ENCODE assay signal across 26 cellular contexts in the genomic region with DNA sequence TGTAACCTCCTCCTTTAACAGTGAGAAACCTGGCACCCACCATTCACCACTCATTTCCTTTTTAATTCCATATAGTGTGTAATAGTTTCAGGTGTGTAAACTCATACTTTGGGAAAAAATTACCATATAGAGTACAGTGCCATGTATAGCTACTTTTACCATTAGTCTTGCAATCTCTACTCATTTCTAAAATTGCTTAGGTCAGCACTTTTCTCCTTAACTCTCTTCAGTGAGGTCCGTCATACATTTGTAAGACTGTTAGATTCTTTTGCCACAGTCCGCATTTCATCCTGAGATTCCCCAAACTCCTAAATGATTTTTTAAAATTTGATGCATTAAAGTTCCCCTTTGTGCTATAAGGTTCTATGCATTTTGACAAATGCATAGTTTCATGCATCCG.
DNase-seq lines count a peak whose midpoint lies in the region; ATAC-seq, FAIRE-seq and TF ChIP-seq lines count a peak whose summit lies in the region.
"Had no signal": no experiment of that assay in that cellular context is flagged by ENCODE, and none has a peak within 500 bp of the region (broad histone marks: within the 10 kb centered on the region; RNA-seq: fewer than 3 reads in every experiment).

No MANE protein-coding gene starts in this region.

- H3K9me1 ChIP-seq in K562 (ENCODE audit: control insufficient read depth, insufficient read depth, low read length) = no peaks in the 10 kb centered on the region

- BruUV-seq in K562 (replicated peaks; lab: Mats Ljungman, UMichigan) = no TSS peak

- H3K27me3 ChIP-seq in GM23338 (ENCODE audit: insufficient read depth) (no peaks in the 10 kb centered on the region), K562 (ENCODE audit: control insufficient read depth in 2 of 2, insufficient read depth in 2 of 2, low read length in 2 of 2) (no peaks in the 10 kb centered on the region)
- H3K27me3 ChIP-seq: BE2C, BLaER1 had no signal

- H3K27ac ChIP-seq in A549 (no peak overlapping the region), GM23338 (ENCODE audit: low read depth) (no peak overlapping the region), K562 (ENCODE audit: extremely low read depth, low read depth, low read length) (no peak overlapping the region)
- H3K27ac ChIP-seq: BLaER1 had no signal

- TF ChIP-seq RAD21 in A549 (conservative IDR thresholded peaks at IDR 0.05 in 1 of 2, IDR thresholded peaks at IDR 0.05 in 1 of 2) = no peak
- no peak for TF ChIP-seq RAD21 in K562 (CRISPR knock-in tag; conservative IDR thresholded peaks at IDR 0.05 in 1 of 2, IDR thresholded peaks at IDR 0.05 in 1 of 2)

- H3K4me3 ChIP-seq in A549 (no peak overlapping the region), GM23338 (no peak overlapping the region), K562 (no peak overlapping the region)
- H3K4me3 ChIP-seq: BLaER1, GM12878 had no signal

- H3K79me2 ChIP-seq in GM23338 (replicated peaks; ENCODE audit: insufficient read depth) (no peaks in the 10 kb centered on the region), K562 (ENCODE audit: control insufficient read depth, insufficient read depth, low read length) (no peaks in the 10 kb centered on the region)

- TF ChIP-seq POLR2A in A549 (IDR thresholded peaks at IDR 0.05; ENCODE audit: low read length) = no peak
- TF ChIP-seq POLR2A in K562 (conservative IDR thresholded peaks at IDR 0.05) = no peak

- FAIRE-seq in A549 (lab: Jason Lieb, UNC) = no peak
- FAIRE-seq in K562 (lab: Jason Lieb, UNC) = no peak
- FAIRE-seq: A204.1, GM12878, GM12892, GM18507 had no signal

- H3K4me1 Mint-ChIP-seq in GM23338 = peaks cover 23% of the 10 kb centered on the region
- H3K4me1 Mint-ChIP-seq: CD14-positive monocyte; CD4-positive, CD25-positive, alpha-beta regulatory T cell; CD8-positive, alpha-beta memory T cell had no signal

- H3K4me3 Mint-ChIP-seq in GM23338 = no peak overlapping the region
- H3K4me3 Mint-ChIP-seq: CD14-positive monocyte; CD4-positive, alpha-beta memory T cell; CD4-positive, CD25-positive, alpha-beta regulatory T cell; CD8-positive, alpha-beta memory T cell had no signal

- H3K4me2 ChIP-seq in A549 (no peak overlapping the region), GM23338 (0 out of 2 replicates have a peak overlapping the region, but pooled peaks have one; percentile 4), K562 (ENCODE audit: insufficient read depth, low read length) (no peak overlapping the region)
- H3K4me2 ChIP-seq: BLaER1 had no signal

- H3K27me3 Mint-ChIP-seq in GM23338 (ENCODE audit: insufficient read depth, low read depth, poor library complexity) = peaks cover 4% of the 10 kb centered on the region

- TF ChIP-seq EP300 in A549 (IDR thresholded peaks at IDR 0.05) (no peak), K562 (IDR thresholded peaks at IDR 0.05; ENCODE audit: low read length) (no peak)

- ATAC-seq in A549 (no peak), GM23338 (no peak), K562 (no peak), GM19463 (IDR thresholded peaks at IDR 0.05; ENCODE audit: unreplicated experiment) (no peak)
- ATAC-seq: GM12878 had no signal

- no peak overlapping the region for H3K9ac ChIP-seq in K562 (ENCODE audit: insufficient read depth in 1 of 2, low read depth in 2 of 2, low read length in 2 of 2)
- H3K9ac ChIP-seq: BLaER1 had no signal

- H3K36me3 Mint-ChIP-seq in GM23338 (ENCODE audit: low read depth) = peaks cover 21% of the 10 kb centered on the region; the same call in 2 of the 3 replicates
- H3K36me3 Mint-ChIP-seq: CD14-positive monocyte; CD4-positive, alpha-beta memory T cell; CD4-positive, CD25-positive, alpha-beta regulatory T cell; CD8-positive, alpha-beta memory T cell had no signal

- H3F3A ChIP-seq in GM23338 (replicated peaks; ENCODE audit: low read depth) = no peaks in the 10 kb centered on the region

- H3K36me3 ChIP-seq in GM23338 (ENCODE audit: insufficient read depth) = peaks cover 4% of the 10 kb centered on the region; the same call in 1 of the 2 replicates
- no peaks in the 10 kb centered on the region for H3K36me3 ChIP-seq in K562 (ENCODE audit: control insufficient read depth, insufficient read depth, low read length)
- H3K36me3 ChIP-seq: BE2C, BLaER1 had no signal

- peaks cover 15% of the 10 kb centered on the region for H3K9me3 Mint-ChIP-seq in GM23338

- H2AFZ ChIP-seq in GM23338 (no peak overlapping the region), K562 (ENCODE audit: low read depth, low read length) (no peak overlapping the region)

- no peak overlapping the region; the same call in 1 of the 2 replicates for H3K27ac Mint-ChIP-seq in GM23338
- H3K27ac Mint-ChIP-seq: CD14-positive monocyte; CD4-positive, alpha-beta memory T cell; CD4-positive, CD25-positive, alpha-beta regulatory T cell; CD8-positive, alpha-beta memory T cell had no signal

- CTCF ChIA-PET in A549 (lab: Yijun Ruan, JAX) = no interaction called here
- CTCF ChIA-PET in K562 (lab: Yijun Ruan, JAX; ENCODE audit: low intra/inter-chr PET ratio) = no interaction called here

- H3K9me3 ChIP-seq in A549 = no peaks in the 10 kb centered on the region
- H3K9me3 ChIP-seq in K562 (replicated peaks; ENCODE audit: control insufficient read depth, insufficient read depth, low read depth, low read length) = no peaks in the 10 kb centered on the region
- H3K9me3 ChIP-seq: BE2C had no signal

- H3K9me2 ChIP-seq in GM23338 (ENCODE audit: insufficient read depth) = peaks cover 6% of the 10 kb centered on the region

- intact Hi-C loops in K562 (cut with micrococcal nuclease) = no loop called here

- H3K4me1 ChIP-seq in A549 (no peaks in the 10 kb centered on the region), GM23338 (ENCODE audit: insufficient read depth) (peaks cover 14% of the 10 kb centered on the region), K562 (replicated peaks in 1 of 2; ENCODE audit: control insufficient read depth in 2 of 2, insufficient read depth in 2 of 2, low read length in 2 of 2) (no peaks in the 10 kb centered on the region)
- H3K4me1 ChIP-seq: BE2C had no signal

- DNase-seq in A549 (ENCODE audit: low read depth in 1 of 2, low spot score in 1 of 2) (no peak), GM23338 (ENCODE audit: low spot score) (no peak), K562 (ENCODE audit: extremely low read depth in 1 of 4, low spot score in 3 of 4) (no peak), ACHN (no peak)
- DNase-seq in activated effector memory CD4-positive, alpha-beta T cell treated with Interleukin-2 at 50 U/mL for 16 hours = no peak
- DNase-seq: 8988T; BE2C; C1 segment of cervical spinal cord; CD4-positive, alpha-beta memory T cell; CD4-positive, CD25-positive, alpha-beta regulatory T cell; CD8-positive, alpha-beta memory T cell; COR-L47; DMS 273 treated with DMSO at 0.1 percent for 48 hours; DMS153; DMS53; DMS79; DND-41; EL; GDM1 had no signal

- in situ Hi-C loops in K562 (cut with MboI) (no loop called here), ACHN (cut with HindIII; ENCODE audit: low pct_ligation_motif_present, low pct_unique_long_range_greater_than_20kb, low sequenced_read_pairs) (no loop called here)

- 86% methylated on average over 3 of the region's 3 CpGs for WGBS in A549 (ENCODE audit: missing lambda C conversion rate)
- WGBS in K562 (ENCODE audit: insufficient coverage, low coverage, missing lambda C conversion rate) = 8% methylated on average over 3 of the region's 3 CpGs

- POLR2A ChIA-PET in A549 (lab: Yijun Ruan, JAX) (no interaction called here), K562 (lab: Yijun Ruan, JAX) (no interaction called here)

- TF ChIP-seq CTCF in A549 (IDR thresholded peaks at IDR 0.05) (no peak), GM23338 (conservative IDR thresholded peaks at IDR 0.05; ENCODE audit: low read depth in 2 of 2) (no peak), K562 (IDR thresholded peaks at IDR 0.05 in 2 of 3, conservative IDR thresholded peaks at IDR 0.05 in 1 of 3; ENCODE audit: insufficient read depth in 2 of 3, low read depth in 1 of 3, low read length in 3 of 3) (no peak)

- no peaks in the 10 kb centered on the region for H4K20me1 ChIP-seq in GM23338 (replicated peaks; ENCODE audit: insufficient read depth)
- no peaks in the 10 kb centered on the region for H4K20me1 ChIP-seq in K562 (replicated peaks; ENCODE audit: control insufficient read depth, insufficient read depth, low read length)
- H4K20me1 ChIP-seq: BLaER1 had no signal

TF ChIP-seq in A549, 52 proteins besides CTCF, POLR2A, EP300 and RAD21 (continues in another document):
- TF ChIP-seq RCOR1 (IDR thresholded peaks at IDR 0.05; ENCODE audit: low read depth, low read length) = no peak
- TF ChIP-seq MAX (IDR thresholded peaks at IDR 0.05) = no peak
- peak; percentile 98 for TF ChIP-seq MAFK (IDR thresholded peaks at IDR 0.05; ENCODE audit: partially characterized antibody)

TF ChIP-seq in GM23338, 12 proteins besides CTCF, POLR2A, EP300 and RAD21:
- no peak for TF ChIP-seq ETS1 (IDR thresholded peaks at IDR 0.05)
- no peak for TF ChIP-seq STAT1 (IDR thresholded peaks at IDR 0.05; ENCODE audit: unreplicated experiment)

TF ChIP-seq in K562, 482 proteins besides CTCF, POLR2A, EP300 and RAD21 (continues in another document):
- no peak for TF ChIP-seq EZH2 (IDR thresholded peaks at IDR 0.05; ENCODE audit: borderline replicate concordance, low read depth, low read length)
- TF ChIP-seq, protein P1, sequence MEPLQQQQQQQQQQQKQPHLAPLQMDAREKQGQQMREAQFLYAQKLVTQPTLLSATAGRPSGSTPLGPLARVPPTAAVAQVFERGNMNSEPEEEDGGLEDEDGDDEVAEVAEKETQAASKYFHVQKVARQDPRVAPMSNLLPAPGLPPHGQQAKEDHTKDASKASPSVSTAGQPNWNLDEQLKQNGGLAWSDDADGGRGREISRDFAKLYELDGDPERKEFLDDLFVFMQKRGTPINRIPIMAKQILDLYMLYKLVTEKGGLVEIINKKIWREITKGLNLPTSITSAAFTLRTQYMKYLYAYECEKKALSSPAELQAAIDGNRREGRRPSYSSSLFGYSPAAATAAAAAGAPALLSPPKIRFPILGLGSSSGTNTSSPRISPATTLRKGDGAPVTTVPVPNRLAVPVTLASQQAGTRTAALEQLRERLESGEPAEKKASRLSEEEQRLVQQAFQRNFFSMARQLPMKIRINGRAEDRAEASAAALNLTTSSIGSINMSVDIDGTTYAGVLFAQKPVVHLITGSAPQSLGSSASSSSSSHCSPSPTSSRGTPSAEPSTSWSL (CRISPR knock-in tag; IDR thresholded peaks at IDR 0.05; ENCODE audit: borderline replicate concordance) = no peak
- TF ChIP-seq ZBTB17 (CRISPR knock-in tag; IDR thresholded peaks at IDR 0.05) = no peak
- no peak for TF ChIP-seq DNMT1 (IDR thresholded peaks at IDR 0.05)
- no peak for TF ChIP-seq HSF4 (CRISPR knock-in tag; IDR thresholded peaks at IDR 0.05; ENCODE audit: borderline replicate concordance)

Comparison
In these comparisons a context has a peak if more than half of its experiments do, and no peak if none do; other contexts are left out.
1. Of the 35 proteins assayed by ChIP-seq in both K562 and A549: peak only in K562: none; only in A549: none; in both: MAFK; in neither: 34.